8 cellular contexts compared by ENCODE assay signal in the genomic region with DNA sequence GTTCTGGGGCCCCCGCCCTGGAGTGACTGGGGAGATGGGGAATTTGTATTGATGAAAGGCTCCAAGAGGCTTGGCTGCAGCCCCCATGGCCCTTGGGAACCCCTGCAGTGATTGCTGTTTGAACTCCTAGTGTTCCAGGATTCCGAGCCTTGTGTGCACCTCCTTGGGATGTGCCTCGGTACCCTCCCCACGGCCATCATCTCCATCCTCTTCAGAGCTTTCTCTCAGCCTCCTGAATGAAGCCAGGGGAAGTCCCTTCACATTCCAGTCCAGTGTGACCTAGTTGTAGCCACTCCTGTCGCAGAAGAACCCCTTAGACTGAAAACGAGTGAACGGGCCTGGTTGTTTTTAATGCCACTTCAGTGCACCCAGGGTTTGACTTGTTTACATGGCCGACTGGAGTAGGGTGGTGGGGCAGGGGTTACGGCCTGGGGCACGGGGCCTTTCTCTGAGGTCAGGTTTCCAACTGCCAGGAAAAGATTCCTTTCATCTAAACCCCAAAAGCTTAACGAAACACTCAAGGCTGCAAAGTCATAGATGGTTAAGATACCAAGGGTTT. TPM values are rescaled to one million over a fixed set of nuclear protein-coding genes. Genes with fewer than 3 reads are reported as not detected.
DNase-seq lines count a peak whose midpoint lies in the region; ATAC-seq and TF ChIP-seq lines count a peak whose summit lies in the region.

No MANE protein-coding gene starts in this region.

- POLR2A ChIA-PET in MCF 10A (lab: Yijun Ruan, JAX) = interaction anchor here (0.7 to 4.9 kb wide), 15 partner anchors 8 to 109 kb away, joined by 3 to 57 read pairs (median 4); no protein-coding TSS in a partner anchor

- no peaks in the 10 kb centered on the region for H3K9me3 ChIP-seq in BLaER1
- H3K9me3 ChIP-seq in HUES64 (ENCODE audit: insufficient read depth, low read depth, low read length) = 0 out of 2 replicates have a peak, but pooled peaks cover 3% of the 10 kb centered on the region
- no peaks in the 10 kb centered on the region for H3K9me3 ChIP-seq in upper lobe of right lung

- peaks cover 74% of the 10 kb centered on the region for H3K4me1 ChIP-seq in BLaER1
- peaks cover 17% of the 10 kb centered on the region for H3K4me1 ChIP-seq in HUES64 (ENCODE audit: insufficient read depth, low read length)
- peaks cover 59% of the 10 kb centered on the region for H3K4me1 ChIP-seq in upper lobe of right lung

- peaks cover 62% of the 10 kb centered on the region for H4K20me1 ChIP-seq in BLaER1

- H3K9me3 Mint-ChIP-seq in MCF 10A (ENCODE audit: unreplicated experiment) = no peaks in the 10 kb centered on the region

- H3K4me2 ChIP-seq in BLaER1 = peak overlapping the region; percentile 96

- 19% methylated on average over 11 of the region's 11 CpGs for WGBS in HUES64

- BruUV-seq in MCF 10A (replicated peaks; lab: Mats Ljungman, UMichigan) = no TSS peak

- peak overlapping the region; percentile 86 for H3K27ac Mint-ChIP-seq in MCF 10A (ENCODE audit: low read depth, unreplicated experiment)

- no peaks in the 10 kb centered on the region for H3K27me3 Mint-ChIP-seq in MCF 10A (ENCODE audit: insufficient read depth, unreplicated experiment)

- H3K27me3 ChIP-seq in BLaER1 = no peaks in the 10 kb centered on the region
- H3K27me3 ChIP-seq in HUES64 (ENCODE audit: insufficient read depth, low read length) = peaks cover 5% of the 10 kb centered on the region; the same call in 1 of the 2 replicates
- no peaks in the 10 kb centered on the region for H3K27me3 ChIP-seq in upper lobe of right lung

- peak overlapping the region; percentile 86 for H3K27ac ChIP-seq in BLaER1
- H3K27ac ChIP-seq in HUES64 (ENCODE audit: low read depth, low read length) = no peak overlapping the region
- H3K27ac ChIP-seq in upper lobe of right lung = peak overlapping the region; percentile 80

- H3K4me3 Mint-ChIP-seq in MCF 10A (ENCODE audit: unreplicated experiment) = peak overlapping the region; percentile 94

- ATAC-seq in upper lobe of right lung = peak; percentile 48

- H3K4me3 ChIP-seq in BLaER1 (peak overlapping the region; percentile 77), HUES64 (ENCODE audit: low read length) (peak overlapping the region; percentile 73), upper lobe of right lung (peak overlapping the region; percentile 80)

- H3K4me1 Mint-ChIP-seq in MCF 10A (ENCODE audit: insufficient read depth, unreplicated experiment) = peaks cover 42% of the 10 kb centered on the region

- CTCF ChIA-PET in MCF 10A (lab: Yijun Ruan, JAX) = interaction anchor here (0.6 to 1.8 kb wide), 3 partner anchors 12 to 80 kb away, joined by 3 to 4 read pairs (median 3); no protein-coding TSS in a partner anchor

- no peaks in the 10 kb centered on the region; the same call in 1 of the 2 replicates for H3K36me3 ChIP-seq in BLaER1
- no peaks in the 10 kb centered on the region for H3K36me3 ChIP-seq in HUES64 (ENCODE audit: insufficient read depth, low read length)
- H3K36me3 ChIP-seq in upper lobe of right lung = no peaks in the 10 kb centered on the region

- no peak for DNase-seq in MCF 10A (ENCODE audit: unreplicated experiment)
- DNase-seq in lung microvascular endothelial cell (ENCODE audit: low read depth in 2 of 2) = peak; percentile 28 to 32
- peak; percentile 62 for DNase-seq in upper lobe of right lung
- no peak for DNase-seq in NK-92 treated with Interleukin-12 subunit alpha and Interleukin-12 subunit beta, amount 100 ng/mL, for 24 hours (lab: John Stamatoyannopoulos, UW)
- DNase-seq in NOMO-1 treated with DMSO at 0.1 percent for 48 hours (lab: John Stamatoyannopoulos, UW; ENCODE audit: unreplicated experiment) = no peak
- no peak for DNase-seq in pons (ENCODE audit: low spot score)

- H3K9ac ChIP-seq in BLaER1 (peak overlapping the region; percentile 89), HUES64 (ENCODE audit: low read depth, low read length) (peak overlapping the region; percentile 58)

- no peak for TF ChIP-seq CTCF in MCF 10A (IDR thresholded peaks at IDR 0.05; ENCODE audit: unreplicated experiment)
- no peak for TF ChIP-seq CTCF in upper lobe of right lung (IDR thresholded peaks at IDR 0.05)

- H3K36me3 Mint-ChIP-seq in MCF 10A (ENCODE audit: insufficient read depth, unreplicated experiment) = no peaks in the 10 kb centered on the region

- intact Hi-C loops in MCF 10A (cut with micrococcal nuclease) (loop anchor here (2.0 to 5.0 kb wide), 2 partner anchors 29 to 109 kb away; no protein-coding TSS in a partner anchor), upper lobe of right lung (cut with DNase I) (no loop called here)

RNA-seq across cellular contexts. Expression of gene MPRIP, which starts 1.5 kb away (rescaled TPM):
- 60.6 TPM for polyA plus RNA-seq in HUES64 (2013, experiment 1 of 2)
- 79.8 TPM for polyA plus RNA-seq in HUES64 (2013, experiment 2 of 2)
- 214 and 230 TPM in 2 replicates for total RNA-seq in MCF 10A (2022)
- total RNA-seq in lung microvascular endothelial cell = 68.0 and 94.8 TPM in 2 replicates
- total RNA-seq in upper lobe of right lung = 333 TPM

Comparison
In these comparisons a context has a peak if more than half of its experiments do, and no peak if none do; other contexts are left out.
1. DNase-seq: peak in lung microvascular endothelial cell (2 of 2) and upper lobe of right lung (single experiment); none in MCF 10A (single experiment), NK-92 treated with Interleukin-12 subunit alpha and Interleukin-12 subunit beta, amount 100 ng/mL, for 24 hours (single experiment), NOMO-1 treated with DMSO at 0.1 percent for 48 hours (single experiment) and pons (single experiment).
2. Peak in every context shown above with its lines, with median percentiles within 50 percentile points of each other: H3K4me3 ChIP-seq.